In genomic region chr17:60247836-60248461, GRCh38 we compare ENCODE assay signal across 20 cellular contexts.
"Had no signal": no experiment of that assay in that cellular context is flagged by ENCODE, and none has a peak within 500 bp of the region (broad histone marks: within the 10 kb centered on the region; RNA-seq: fewer than 3 reads in every experiment).

No MANE protein-coding gene starts in this region.

- DNase-seq: activated CD4-positive, alpha-beta T cell treated with anti-CD3 and anti-CD28 coated beads, Interleukin-2, amount 10 ng/mL, durations not matched to agents 7 days and 5 days; activated CD8-positive, alpha-beta memory T cell treated with anti-CD3 and anti-CD28 coated beads, Interleukin-2, amount 50 U/mL, for 4 hours; activated effector memory CD4-positive, alpha-beta T cell treated with Interleukin-2 at 50 U/mL for 16 hours; activated naive CD4-positive, alpha-beta T cell treated with anti-CD3 and anti-CD28 coated beads, Interleukin-2, amount 50 U/mL, for 16 hours; activated T-cell treated with anti-CD3 and anti-CD28 coated beads, Interleukin-2, amount 50 U/mL, for 48 hours; effector CD8-positive, alpha-beta T cell; esophagus squamous epithelium; lower lobe of right lung; nephron progenitor cell; occipital lobe; stimulated activated CD4-positive, alpha-beta T cell treated with anti-CD3 and anti-CD28 coated beads, Interleukin-12 subunit alpha, Interleukin-12 subunit beta, amount 100 ng/mL, for 4 hours; stimulated activated CD4-positive, alpha-beta T cell treated with anti-CD3 and anti-CD28 coated beads, Interleukin-1b, Interleukin-23, amount 100 ng/mL, for 48 hours; stimulated activated CD8-positive, alpha-beta memory T cell treated with anti-CD3 and anti-CD28 coated beads, Interleukin-4, amount 100 ng/mL, for 48 hours; stimulated activated naive CD4-positive, alpha-beta T cell treated with Interleukin-2 at 50 U/mL for 16 hours; T-helper 1 cell; T-helper 9 cell; uterus had no signal

- ATAC-seq: lower lobe of right lung had no signal

- H3K27ac ChIP-seq: ascending aorta, esophagus squamous epithelium, lower lobe of right lung, right atrium auricular region, tibial nerve, uterus had no signal

- H3K4me1 ChIP-seq: ascending aorta, esophagus squamous epithelium, lower lobe of right lung, right atrium auricular region, uterus had no signal

- H3K9me3 ChIP-seq: ascending aorta, esophagus squamous epithelium, lower lobe of right lung, right atrium auricular region, tibial nerve, uterus had no signal

- H3K36me3 ChIP-seq: uterus had no signal

- H3K4me3 ChIP-seq: ascending aorta, esophagus squamous epithelium, lower lobe of right lung, right atrium auricular region, tibial nerve, uterus had no signal

- H3K27me3 ChIP-seq: ascending aorta, esophagus squamous epithelium, right atrium auricular region, tibial nerve, uterus had no signal
